ENCODE assay signal across 8 cellular contexts in genomic region chr7:99438573-99439480, GRCh38. TPM values are rescaled to one million over a fixed set of nuclear protein-coding genes. Genes with fewer than 3 reads are reported as not detected.
DNase-seq lines count a peak whose midpoint lies in the region; ATAC-seq and TF ChIP-seq lines count a peak whose summit lies in the region.

Gene CPSF4 (plus strand): TSS chr7:99438943. CDS start chr7:99439083, 140 bp downstream.
Gene PTCD1 (minus strand): TSS chr7:99438798. CDS start chr7:99435242, 3,556 bp downstream.

- no peak for TF ChIP-seq CTCF in WTC11 (IDR thresholded peaks at IDR 0.05)
- no peak for TF ChIP-seq CTCF in cardiac fibroblast (IDR thresholded peaks at IDR 0.05; ENCODE audit: low read depth, low read length)
- peak in 1 of 11 experiments; percentile 17 for TF ChIP-seq CTCF in spleen (IDR thresholded peaks at IDR 0.05 in 8 of 11, conservative IDR thresholded peaks at IDR 0.05 in 3 of 11)

- POLR2A ChIA-PET in WTC11 (lab: Charles Lee) = interaction anchor here (1.0 to 2.3 kb wide), 2 partner anchors 16 to 30 kb away, joined by 3 to 11 read pairs; partner anchors contain the start of genes BUD31 and PDAP1

- H3K4me3 ChIP-seq in cardiac fibroblast (replicated peaks in 1 of 2; ENCODE audit: low read depth in 2 of 2, low read length in 2 of 2) = peak within 1 kb of the TSS; percentile 97 to 99
- H3K4me3 ChIP-seq in spleen = peak within 1 kb of the TSS; percentile 78 to 99 (median 96)

- TF ChIP-seq POLR2A in spleen (IDR thresholded peaks at IDR 0.05) = no peak

- CTCF ChIA-PET in WTC11 (lab: Charles Lee) = interaction anchor here (0.6 kb wide), 1 partner anchor 10 kb away, joined by 6 read pairs; no protein-coding TSS in a partner anchor

- ATAC-seq in GM18907 (IDR thresholded peaks at IDR 0.05; ENCODE audit: unreplicated experiment) = peak; percentile 89
- peak; percentile 85 for ATAC-seq in HG03139 (IDR thresholded peaks at IDR 0.05; ENCODE audit: unreplicated experiment)
- ATAC-seq in WTC11 = peak; percentile 93

- no peaks in the 10 kb centered on the region for H3K27me3 ChIP-seq in spleen (replicated peaks in 1 of 7)

- peak within 1 kb of the TSS; percentile 99 for H3K27ac Mint-ChIP-seq in WTC11

- DNase-seq in AG08395 (ENCODE audit: low spot score) (peak; percentile 100), NCI-H2196 treated with DMSO at 0.1 percent for 48 hours (lab: John Stamatoyannopoulos, UW; ENCODE audit: unreplicated experiment) (peak; percentile 94), WTC11 (ENCODE audit: low spot score) (peak; percentile 99), cardiac fibroblast (ENCODE audit: low read depth in 2 of 2) (peak; percentile 95 to 96), inferior parietal cortex (ENCODE audit: extremely low spot score) (peak; percentile 96), spleen (peak; percentile 99)

- no peaks in the 10 kb centered on the region for H3K9me3 ChIP-seq in spleen

- peak within 1 kb of the TSS; percentile 80 to 94 (median 86) for H3K27ac ChIP-seq in spleen

- 0 to 1% (median 1%) methylated on average over 33 to 89 of the region's 89 CpGs for WGBS in spleen, 5 donors

- peaks cover 27% of the 10 kb centered on the region for H3K36me3 Mint-ChIP-seq in WTC11

- H3K4me1 ChIP-seq in spleen = peaks cover 13 to 68% (median 40%) of the 10 kb centered on the region in 6 donors

- intact Hi-C loops in spleen (cut with DNase I; ENCODE audit: low total_unique reads) = no loop called here

- H3K36me3 ChIP-seq in spleen = peaks cover 0 to 37% (median 18%) of the 10 kb centered on the region in 6 donors

- H3K4me3 Mint-ChIP-seq in WTC11 = peak within 1 kb of the TSS; percentile 97

- no peaks in the 10 kb centered on the region for H3K27me3 Mint-ChIP-seq in WTC11 (ENCODE audit: low read depth)

- no peaks in the 10 kb centered on the region for H3K9me3 Mint-ChIP-seq in WTC11

- peaks cover 23% of the 10 kb centered on the region for H3K4me1 Mint-ChIP-seq in WTC11

TF ChIP-seq in WTC11, 78 proteins besides CTCF, POLR2A, EP300 and RAD21 (continues in another document):
- no peak; the same call in 1 of the 2 replicates for TF ChIP-seq NFYB (CRISPR knock-in tag; conservative IDR thresholded peaks at IDR 0.05; ENCODE audit: low read depth)
- no peak for TF ChIP-seq GRHL2 (CRISPR knock-in tag; IDR thresholded peaks at IDR 0.05; ENCODE audit: insufficient replicate concordance, severe bottlenecking)
- TF ChIP-seq ATF1 (CRISPR knock-in tag; IDR thresholded peaks at IDR 0.05) = no peak
- TF ChIP-seq SOX15 (CRISPR knock-in tag; IDR thresholded peaks at IDR 0.05) = no peak
- no peak for TF ChIP-seq ATF2 (CRISPR knock-in tag; IDR thresholded peaks at IDR 0.05; ENCODE audit: borderline replicate concordance, low read depth)
- no peak for TF ChIP-seq ATF6 (CRISPR knock-in tag; IDR thresholded peaks at IDR 0.05)
- TF ChIP-seq IRF1 (CRISPR knock-in tag; IDR thresholded peaks at IDR 0.05) = no peak
- TF ChIP-seq ZNF425 (CRISPR knock-in tag; conservative IDR thresholded peaks at IDR 0.05) = no peak
- TF ChIP-seq ZNF121 (CRISPR knock-in tag; IDR thresholded peaks at IDR 0.05) = no peak
- no peak for TF ChIP-seq NFATC4 (CRISPR knock-in tag; IDR thresholded peaks at IDR 0.05)
- TF ChIP-seq SMAD3 (CRISPR knock-in tag; IDR thresholded peaks at IDR 0.05; ENCODE audit: borderline replicate concordance) = no peak
- TF ChIP-seq PREB (CRISPR knock-in tag; IDR thresholded peaks at IDR 0.05; ENCODE audit: borderline replicate concordance) = no peak
- TF ChIP-seq AR (CRISPR knock-in tag; IDR thresholded peaks at IDR 0.05) = no peak

RNA-seq across cellular contexts. Expression of gene CPSF4, which starts in this region (rescaled TPM):
- total RNA-seq in WTC11 (2021) = 79.1 to 109 TPM (median 85.8 TPM) in 3 replicates
- total RNA-seq in spleen = 10 to 100 TPM; 29.9 to 40.3 (median 35.1) TPM
- 10 to 100 TPM; 28.7 to 49.6 (median 46.7) TPM for polyA plus RNA-seq in spleen

RNA-seq across cellular contexts. Expression of gene PTCD1, which starts in this region (rescaled TPM):
- total RNA-seq in WTC11 (2021) (8.8 to 11.4 TPM (median 11.1 TPM) in 3 replicates), spleen (10 to 100 TPM in 1 of 7 donors, 1 to 10 TPM in 6; 4.0 to 17.5 (median 7.5) TPM)
- 1 to 10 TPM; 2.1 to 4.4 (median 3.2) TPM for polyA plus RNA-seq in spleen

Comparison
In these comparisons a context has a peak if more than half of its experiments do, and no peak if none do; other contexts are left out.
1. Peak in every context shown above with its lines: DNase-seq, ATAC-seq, H3K4me3 ChIP-seq and H3K27ac ChIP-seq.